Comparison of ENCODE assay signal across 24 cellular contexts in the genomic region with DNA sequence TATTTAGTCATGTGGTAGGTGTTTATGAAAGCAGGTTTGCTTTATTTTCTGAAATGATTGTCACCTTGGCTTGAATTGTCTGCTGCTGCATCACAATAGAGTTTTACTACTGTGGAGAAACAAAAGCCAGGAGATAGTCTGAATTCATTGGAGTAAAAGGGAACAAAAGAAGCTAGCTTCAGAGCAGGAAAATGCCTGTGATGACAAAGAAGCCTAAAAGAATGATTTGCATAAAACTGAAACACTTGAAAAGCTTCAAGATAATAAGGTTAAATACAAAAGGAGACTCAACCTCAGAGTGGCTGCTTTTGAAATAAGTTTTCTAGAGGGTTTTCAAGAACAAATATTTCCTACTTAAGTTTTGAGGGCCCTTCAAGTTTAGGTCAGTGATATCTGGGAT.
DNase-seq lines count a peak whose midpoint lies in the region; ATAC-seq and TF ChIP-seq lines count a peak whose summit lies in the region.
"Had no signal": no experiment of that assay in that cellular context is flagged by ENCODE, and none has a peak within 500 bp of the region (broad histone marks: within the 10 kb centered on the region; RNA-seq: fewer than 3 reads in every experiment).

No MANE protein-coding gene starts in this region.

- no peaks in the 10 kb centered on the region for H3K27me3 Mint-ChIP-seq in WTC11 (ENCODE audit: low read depth)

- DNase-seq in WTC11 (ENCODE audit: low spot score), result no peak
- DNase-seq in thyroid gland, result no peak
- DNase-seq in NCI-H1105 (lab: John Stamatoyannopoulos, UW), result no peak
- no peak for DNase-seq in activated CD4-positive, alpha-beta T cell treated with anti-CD3 and anti-CD28 coated beads, Interleukin-2, amount 50 U/mL, for 4 hours
- DNase-seq in AML-193 (lab: John Stamatoyannopoulos, UW), result no peak
- DNase-seq: activated CD8-positive, alpha-beta memory T cell treated with anti-CD3 and anti-CD28 coated beads for 24 hours; activated T-cell treated with anti-CD3 and anti-CD28 coated beads for 4 hours; amniotic stem cell; brain microvascular endothelial cell; DMS53; hippocampal formation; kidney; naive thymus-derived CD4-positive, alpha-beta T cell; NCI-H446; NCI-H774; SHP77 treated with DMSO at 0.1 percent for 48 hours; stimulated activated CD4-positive, alpha-beta T cell treated with anti-CD3 and anti-CD28 coated beads, Interleukin-4, amount 100 ng/mL, for 24 hours had no signal

- H3K36me3 Mint-ChIP-seq in WTC11, result no peaks in the 10 kb centered on the region
- H3K36me3 Mint-ChIP-seq: activated naive CD4-positive, alpha-beta T cell treated with anti-CD3 and anti-CD28 coated beads, Interleukin-2, amount 50 U/mL, for 24 hours; naive thymus-derived CD4-positive, alpha-beta T cell had no signal

- POLR2A ChIA-PET in WTC11 (lab: Charles Lee), result interaction anchor here (1.2 kb wide), 1 partner anchor 11 kb away, joined by 4 read pairs; no protein-coding TSS in a partner anchor

- H3K4me3 Mint-ChIP-seq in WTC11, result 0 out of 2 replicates have a peak overlapping the region, but pooled peaks have one; percentile 4
- H3K4me3 Mint-ChIP-seq: activated naive CD4-positive, alpha-beta T cell treated with anti-CD3 and anti-CD28 coated beads, Interleukin-2, amount 50 U/mL, for 24 hours; naive thymus-derived CD4-positive, alpha-beta T cell had no signal

- H3K36me3 ChIP-seq in HUES6 (ENCODE audit: control insufficient read depth, insufficient read depth, low read length) (no peaks in the 10 kb centered on the region), iPS-18a (ENCODE audit: control insufficient read depth, low read depth, low read length) (no peaks in the 10 kb centered on the region), thyroid gland (no peaks in the 10 kb centered on the region)
- H3K36me3 ChIP-seq: brain microvascular endothelial cell, tibial nerve had no signal

- peak overlapping the region; percentile 67 for H3K9ac ChIP-seq in HUES6 (ENCODE audit: low read length)
- H3K9ac ChIP-seq in iPS-18a (ENCODE audit: low read length), result peak overlapping the region; percentile 48
- H3K9ac ChIP-seq: BLaER1 treated with 17β-estradiol and CSF1 and Interleukin-3, amounts not matched to agents 10 nM and 100 nM had no signal

- peak; percentile 69 for ATAC-seq in WTC11
- ATAC-seq: K562; naive thymus-derived CD4-positive, alpha-beta T cell had no signal

- intact Hi-C loops in thyroid gland (cut with DNase I), result no loop called here

- TF ChIP-seq CTCF in WTC11 (IDR thresholded peaks at IDR 0.05), result no peak
- no peak for TF ChIP-seq CTCF in thyroid gland (IDR thresholded peaks at IDR 0.05)

- no peak for TF ChIP-seq POLR2A in thyroid gland (IDR thresholded peaks at IDR 0.05)

- H3K27me3 ChIP-seq in HUES6 (ENCODE audit: control insufficient read depth, insufficient read depth, low read length) (no peaks in the 10 kb centered on the region), iPS-18a (ENCODE audit: control insufficient read depth, insufficient read depth, low read length) (no peaks in the 10 kb centered on the region), thyroid gland (no peaks in the 10 kb centered on the region)
- H3K27me3 ChIP-seq: BLaER1 treated with 17β-estradiol and CSF1 and Interleukin-3, amounts not matched to agents 10 nM and 100 nM; brain microvascular endothelial cell; tibial nerve had no signal

- H3K9me3 Mint-ChIP-seq in WTC11, result no peaks in the 10 kb centered on the region
- H3K9me3 Mint-ChIP-seq: activated naive CD4-positive, alpha-beta T cell treated with anti-CD3 and anti-CD28 coated beads, Interleukin-2, amount 50 U/mL, for 24 hours; activated T-helper 2 cell treated with anti-CD3 and anti-CD28 coated beads, Interferon-gamma antibody, Interleukin-2, Interleukin-4, amounts not matched to agents 10 μg/mL and 5 μg/mL and 100 μg/mL, durations not matched to agents 14 hours and 24 hours and 36 hours had no signal

- H3K9me3 ChIP-seq in HUES6 (ENCODE audit: control insufficient read depth, insufficient read depth, low read depth, low read length) (no peaks in the 10 kb centered on the region), iPS-18a (ENCODE audit: control insufficient read depth, low read depth, low read length) (no peaks in the 10 kb centered on the region), thyroid gland (no peaks in the 10 kb centered on the region)
- H3K9me3 ChIP-seq: tibial nerve had no signal

- peaks cover 86% of the 10 kb centered on the region for H3K4me1 Mint-ChIP-seq in WTC11
- H3K4me1 Mint-ChIP-seq: activated naive CD4-positive, alpha-beta T cell treated with anti-CD3 and anti-CD28 coated beads, Interleukin-2, amount 50 U/mL, for 24 hours; naive thymus-derived CD4-positive, alpha-beta T cell had no signal

- peak overlapping the region; percentile 98 for H3K27ac Mint-ChIP-seq in WTC11
- H3K27ac Mint-ChIP-seq: activated naive CD4-positive, alpha-beta T cell treated with anti-CD3 and anti-CD28 coated beads, Interleukin-2, amount 50 U/mL, for 24 hours; activated T-helper 2 cell treated with anti-CD3 and anti-CD28 coated beads, Interferon-gamma antibody, Interleukin-2, Interleukin-4, amounts not matched to agents 10 μg/mL and 5 μg/mL and 100 μg/mL, durations not matched to agents 14 hours and 24 hours and 36 hours; naive thymus-derived CD4-positive, alpha-beta T cell had no signal

- CTCF ChIA-PET in WTC11 (lab: Charles Lee), result interaction anchor here (0.8 to 1.8 kb wide), 4 partner anchors 11 to 488 kb away, joined by 3 to 8 read pairs (median 5); no protein-coding TSS in a partner anchor

- H3K27ac ChIP-seq in HUES6 (ENCODE audit: low read depth, low read length) (peak overlapping the region; percentile 92), iPS-18a (ENCODE audit: low read length) (peak overlapping the region; percentile 74), thyroid gland (peak overlapping the region in 2 of 3 donors; percentile 2 to 27)
- H3K27ac ChIP-seq: BLaER1 treated with 17β-estradiol and CSF1 and Interleukin-3, amounts not matched to agents 10 nM and 100 nM; brain microvascular endothelial cell; tibial nerve had no signal

- H3K4me1 ChIP-seq in HUES6 (ENCODE audit: control insufficient read depth, insufficient read depth, low read length) (peaks cover 76% of the 10 kb centered on the region), iPS-18a (ENCODE audit: control insufficient read depth, low read depth, low read length) (peaks cover 72% of the 10 kb centered on the region), thyroid gland (peaks cover 21 to 22% of the 10 kb centered on the region in 2 donors)

- H3K4me3 ChIP-seq in HUES6 (ENCODE audit: low read depth, low read length) (peak overlapping the region; percentile 36), iPS-18a (ENCODE audit: low read length) (peak overlapping the region; percentile 38), thyroid gland (replicated peaks in 1 of 3) (no peak overlapping the region)
- H3K4me3 ChIP-seq: BLaER1 treated with 17β-estradiol and CSF1 and Interleukin-3, amounts not matched to agents 10 nM and 100 nM; K562; tibial nerve had no signal

TF ChIP-seq in WTC11, 78 proteins besides CTCF, POLR2A, EP300 and RAD21 (continues in another document):
- TF ChIP-seq ZNF317 (CRISPR knock-in tag; IDR thresholded peaks at IDR 0.05; ENCODE audit: borderline replicate concordance, low read depth) (no peak), CREM (CRISPR knock-in tag; IDR thresholded peaks at IDR 0.05) (peak; percentile 47; the same call in 1 of the 2 replicates), TEAD1 (CRISPR knock-in tag; IDR thresholded peaks at IDR 0.05) (peak; percentile 58; the same call in 1 of the 2 replicates)
- TF ChIP-seq, protein P1, sequence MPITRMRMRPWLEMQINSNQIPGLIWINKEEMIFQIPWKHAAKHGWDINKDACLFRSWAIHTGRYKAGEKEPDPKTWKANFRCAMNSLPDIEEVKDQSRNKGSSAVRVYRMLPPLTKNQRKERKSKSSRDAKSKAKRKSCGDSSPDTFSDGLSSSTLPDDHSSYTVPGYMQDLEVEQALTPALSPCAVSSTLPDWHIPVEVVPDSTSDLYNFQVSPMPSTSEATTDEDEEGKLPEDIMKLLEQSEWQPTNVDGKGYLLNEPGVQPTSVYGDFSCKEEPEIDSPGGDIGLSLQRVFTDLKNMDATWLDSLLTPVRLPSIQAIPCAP (CRISPR knock-in tag; IDR thresholded peaks at IDR 0.05), result no peak
- TF ChIP-seq, protein P2, sequence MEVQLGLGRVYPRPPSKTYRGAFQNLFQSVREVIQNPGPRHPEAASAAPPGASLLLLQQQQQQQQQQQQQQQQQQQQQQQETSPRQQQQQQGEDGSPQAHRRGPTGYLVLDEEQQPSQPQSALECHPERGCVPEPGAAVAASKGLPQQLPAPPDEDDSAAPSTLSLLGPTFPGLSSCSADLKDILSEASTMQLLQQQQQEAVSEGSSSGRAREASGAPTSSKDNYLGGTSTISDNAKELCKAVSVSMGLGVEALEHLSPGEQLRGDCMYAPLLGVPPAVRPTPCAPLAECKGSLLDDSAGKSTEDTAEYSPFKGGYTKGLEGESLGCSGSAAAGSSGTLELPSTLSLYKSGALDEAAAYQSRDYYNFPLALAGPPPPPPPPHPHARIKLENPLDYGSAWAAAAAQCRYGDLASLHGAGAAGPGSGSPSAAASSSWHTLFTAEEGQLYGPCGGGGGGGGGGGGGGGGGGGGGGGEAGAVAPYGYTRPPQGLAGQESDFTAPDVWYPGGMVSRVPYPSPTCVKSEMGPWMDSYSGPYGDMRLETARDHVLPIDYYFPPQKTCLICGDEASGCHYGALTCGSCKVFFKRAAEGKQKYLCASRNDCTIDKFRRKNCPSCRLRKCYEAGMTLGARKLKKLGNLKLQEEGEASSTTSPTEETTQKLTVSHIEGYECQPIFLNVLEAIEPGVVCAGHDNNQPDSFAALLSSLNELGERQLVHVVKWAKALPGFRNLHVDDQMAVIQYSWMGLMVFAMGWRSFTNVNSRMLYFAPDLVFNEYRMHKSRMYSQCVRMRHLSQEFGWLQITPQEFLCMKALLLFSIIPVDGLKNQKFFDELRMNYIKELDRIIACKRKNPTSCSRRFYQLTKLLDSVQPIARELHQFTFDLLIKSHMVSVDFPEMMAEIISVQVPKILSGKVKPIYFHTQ (CRISPR knock-in tag; IDR thresholded peaks at IDR 0.05), result no peak
- TF ChIP-seq, protein P3, sequence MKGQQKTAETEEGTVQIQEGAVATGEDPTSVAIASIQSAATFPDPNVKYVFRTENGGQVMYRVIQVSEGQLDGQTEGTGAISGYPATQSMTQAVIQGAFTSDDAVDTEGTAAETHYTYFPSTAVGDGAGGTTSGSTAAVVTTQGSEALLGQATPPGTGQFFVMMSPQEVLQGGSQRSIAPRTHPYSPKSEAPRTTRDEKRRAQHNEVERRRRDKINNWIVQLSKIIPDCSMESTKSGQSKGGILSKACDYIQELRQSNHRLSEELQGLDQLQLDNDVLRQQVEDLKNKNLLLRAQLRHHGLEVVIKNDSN (CRISPR knock-in tag; IDR thresholded peaks at IDR 0.05), result peak; percentile 38; the same call in 1 of the 2 replicates
- TF ChIP-seq, protein P4, sequence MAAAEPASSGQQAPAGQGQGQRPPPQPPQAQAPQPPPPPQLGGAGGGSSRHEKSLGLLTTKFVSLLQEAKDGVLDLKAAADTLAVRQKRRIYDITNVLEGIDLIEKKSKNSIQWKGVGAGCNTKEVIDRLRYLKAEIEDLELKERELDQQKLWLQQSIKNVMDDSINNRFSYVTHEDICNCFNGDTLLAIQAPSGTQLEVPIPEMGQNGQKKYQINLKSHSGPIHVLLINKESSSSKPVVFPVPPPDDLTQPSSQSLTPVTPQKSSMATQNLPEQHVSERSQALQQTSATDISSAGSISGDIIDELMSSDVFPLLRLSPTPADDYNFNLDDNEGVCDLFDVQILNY (CRISPR knock-in tag; IDR thresholded peaks at IDR 0.05), result 0 out of 2 replicates have a peak, but pooled peaks have one; percentile 28

Comparison
In these comparisons a context has a peak if more than half of its experiments do, and no peak if none do; other contexts are left out.
1. H3K27ac ChIP-seq: peak in every context shown above with its lines; median percentile 92 in HUES6; 74 in iPS-18a; 14 in thyroid gland.
2. H3K4me3 ChIP-seq: peak in HUES6 (single experiment) and iPS-18a (single experiment); none in thyroid gland (0 of 3).